Comparison of ENCODE assay signal across 8 cellular contexts in genomic region chr4:56681158-56681848, GRCh38. TPM values are rescaled to one million over a fixed set of nuclear protein-coding genes. Genes with fewer than 3 reads are reported as not detected.
A peak's percentile ranks its signal among the peaks of the same experiment; 100 is the strongest.
DNase-seq lines count a peak whose midpoint lies in the region; ATAC-seq and TF ChIP-seq lines count a peak whose summit lies in the region.

Gene HOPX, minus strand, starts transcription at chr4:56681296. Its CDS starts 23,480 bp downstream, at chr4:56657816.

- no peaks in the 10 kb centered on the region for H3K36me3 Mint-ChIP-seq in CD8-positive, alpha-beta T cell
- H3K36me3 Mint-ChIP-seq in T-cell (no peaks in the 10 kb centered on the region), memory B cell (no peaks in the 10 kb centered on the region)
- H3K36me3 Mint-ChIP-seq in stimulated activated naive CD8-positive, alpha-beta T cell treated with anti-CD3 and anti-CD28 coated beads, Interleukin-15, Interleukin-2, amounts not matched to agents 100 ng/mL and 50 ng/mL, for 24 hours (ENCODE audit: low read depth) = no peaks in the 10 kb centered on the region

- no peaks in the 10 kb centered on the region for H3K9me3 Mint-ChIP-seq in CD8-positive, alpha-beta T cell
- H3K9me3 Mint-ChIP-seq in T-cell (no peaks in the 10 kb centered on the region), memory B cell (no peaks in the 10 kb centered on the region)
- no peaks in the 10 kb centered on the region for H3K9me3 Mint-ChIP-seq in stimulated activated naive CD8-positive, alpha-beta T cell treated with anti-CD3 and anti-CD28 coated beads, Interleukin-15, Interleukin-2, amounts not matched to agents 100 ng/mL and 50 ng/mL, for 24 hours

- intact Hi-C loops in CD8-positive, alpha-beta T cell (cut with DNase I, micrococcal nuclease) = no loop called here
- intact Hi-C loops in ascending aorta (cut with DNase I) = no loop called here

- peaks cover 6% of the 10 kb centered on the region for H3K4me1 ChIP-seq in CD8-positive, alpha-beta T cell (ENCODE audit: insufficient read depth, low read length)
- no peaks in the 10 kb centered on the region for H3K4me1 ChIP-seq in ascending aorta

- peak; percentile 92 for ATAC-seq in CD8-positive, alpha-beta T cell
- ATAC-seq in HG02623 (IDR thresholded peaks at IDR 0.05; ENCODE audit: unreplicated experiment) = peak; percentile 92
- peak; percentile 31 to 95 (median 70) for ATAC-seq in T-cell (replicated peaks in 1 of 4)
- ATAC-seq in memory B cell (ENCODE audit: low read depth) = peak; percentile 51
- ATAC-seq in HG03196 (IDR thresholded peaks at IDR 0.05; ENCODE audit: unreplicated experiment) = no peak
- ATAC-seq in HG02938 (IDR thresholded peaks at IDR 0.05; ENCODE audit: unreplicated experiment) = no peak

- peaks cover 15% of the 10 kb centered on the region for H3K4me1 Mint-ChIP-seq in CD8-positive, alpha-beta T cell (ENCODE audit: low read depth)
- H3K4me1 Mint-ChIP-seq in T-cell (peaks cover 10 to 18% (median 15%) of the 10 kb centered on the region in 3 donors), memory B cell (peaks cover 8% of the 10 kb centered on the region)
- peaks cover 31% of the 10 kb centered on the region for H3K4me1 Mint-ChIP-seq in stimulated activated naive CD8-positive, alpha-beta T cell treated with anti-CD3 and anti-CD28 coated beads, Interleukin-15, Interleukin-2, amounts not matched to agents 100 ng/mL and 50 ng/mL, for 24 hours (ENCODE audit: low read depth)

- H3K9me3 ChIP-seq in CD8-positive, alpha-beta T cell (ENCODE audit: low read length) = no peaks in the 10 kb centered on the region
- no peaks in the 10 kb centered on the region for H3K9me3 ChIP-seq in ascending aorta

- CTCF ChIA-PET in CD8-positive, alpha-beta T cell (lab: Charles Lee) = interaction anchor here (0.9 to 1.6 kb wide), 3 partner anchors 76 to 119 kb away, joined by 3 to 5 read pairs (median 3); no protein-coding TSS in a partner anchor
- CTCF ChIA-PET in T-cell (lab: Charles Lee) = interaction anchor here in 1 of 2 donors (0.6 to 1.4 kb wide), 3 partner anchors 10 to 77 kb away, joined by 3 read pairs; no protein-coding TSS in a partner anchor

- H3K36me3 ChIP-seq in CD8-positive, alpha-beta T cell (ENCODE audit: insufficient read depth, low read length) = no peaks in the 10 kb centered on the region
- no peaks in the 10 kb centered on the region for H3K36me3 ChIP-seq in ascending aorta

- peak within 1 kb of the TSS; percentile 75 for H3K4me3 Mint-ChIP-seq in CD8-positive, alpha-beta T cell
- peak within 1 kb of the TSS; percentile 38 to 67 (median 61) for H3K4me3 Mint-ChIP-seq in T-cell
- H3K4me3 Mint-ChIP-seq in memory B cell = peak within 1 kb of the TSS; percentile 67
- H3K4me3 Mint-ChIP-seq in stimulated activated naive CD8-positive, alpha-beta T cell treated with anti-CD3 and anti-CD28 coated beads, Interleukin-15, Interleukin-2, amounts not matched to agents 100 ng/mL and 50 ng/mL, for 24 hours = peak within 1 kb of the TSS; percentile 62

- H3K27ac ChIP-seq in CD8-positive, alpha-beta T cell (ENCODE audit: low read depth, low read length) = no peak within 1 kb of the TSS
- no peak within 1 kb of the TSS for H3K27ac ChIP-seq in ascending aorta

- H3K4me3 ChIP-seq in CD8-positive, alpha-beta T cell (ENCODE audit: low read depth, low read length) = peak within 1 kb of the TSS; percentile 19
- peak within 1 kb of the TSS in 1 of 2 donors; percentile 21 for H3K4me3 ChIP-seq in ascending aorta

- POLR2A ChIA-PET in CD8-positive, alpha-beta T cell (lab: Charles Lee) = interaction anchor here (0.6 kb wide), 1 partner anchor 178 kb away, joined by 3 read pairs; no protein-coding TSS in a partner anchor
- POLR2A ChIA-PET in T-cell (lab: Charles Lee) = interaction anchor here in 1 of 2 donors (0.6 kb wide), 1 partner anchor 139 kb away, joined by 3 read pairs; no protein-coding TSS in a partner anchor

- peaks cover 20% of the 10 kb centered on the region for H3K27me3 Mint-ChIP-seq in CD8-positive, alpha-beta T cell (ENCODE audit: low read depth)
- peaks cover 8 to 26% of the 10 kb centered on the region in 2 donors for H3K27me3 Mint-ChIP-seq in T-cell
- peaks cover 21% of the 10 kb centered on the region for H3K27me3 Mint-ChIP-seq in memory B cell
- peaks cover 6% of the 10 kb centered on the region for H3K27me3 Mint-ChIP-seq in stimulated activated naive CD8-positive, alpha-beta T cell treated with anti-CD3 and anti-CD28 coated beads, Interleukin-15, Interleukin-2, amounts not matched to agents 100 ng/mL and 50 ng/mL, for 24 hours

- no peaks in the 10 kb centered on the region for H3K27me3 ChIP-seq in CD8-positive, alpha-beta T cell (ENCODE audit: insufficient read depth, low read length)
- no peaks in the 10 kb centered on the region for H3K27me3 ChIP-seq in ascending aorta

- peak in 3 of 7 experiments; percentile 34 to 64 (median 62) for DNase-seq in CD8-positive, alpha-beta T cell
- peak in 30 of 34 experiments; percentile 1 to 67 (median 20) for DNase-seq in T-cell
- DNase-seq in ascending aorta (ENCODE audit: low spot score in 2 of 2) = no peak
- no peak for DNase-seq in memory B cell (ENCODE audit: low spot score in 2 of 2)

- no peak for TF ChIP-seq CTCF in CD8-positive, alpha-beta T cell (IDR thresholded peaks at IDR 0.05)
- no peak for TF ChIP-seq CTCF in ascending aorta (IDR thresholded peaks at IDR 0.05)

- peak within 1 kb of the TSS; percentile 50 for H3K27ac Mint-ChIP-seq in CD8-positive, alpha-beta T cell
- H3K27ac Mint-ChIP-seq in T-cell (peak within 1 kb of the TSS; percentile 16 to 41), memory B cell (no peak within 1 kb of the TSS)
- peak within 1 kb of the TSS; percentile 59 for H3K27ac Mint-ChIP-seq in stimulated activated naive CD8-positive, alpha-beta T cell treated with anti-CD3 and anti-CD28 coated beads, Interleukin-15, Interleukin-2, amounts not matched to agents 100 ng/mL and 50 ng/mL, for 24 hours

RNA-seq across cellular contexts. Expression of gene HOPX, which starts in this region (rescaled TPM):
- 10 to 100 TPM in 1 of 2 experiments, 1 to 10 TPM in 1; 10.0 to 13.1 TPM for total RNA-seq in CD8-positive, alpha-beta T cell
- total RNA-seq in T-cell (10 to 100 TPM in 4 of 5 donors, 1 to 10 TPM in 1; 6.3 to 34.9 (median 23.4) TPM), ascending aorta (54.2 TPM)

Comparison
In these comparisons a context has a peak if more than half of its experiments do, and no peak if none do; other contexts are left out.
1. ATAC-seq: peak in CD8-positive, alpha-beta T cell (single experiment), HG02623 (single experiment), T-cell (4 of 4) and memory B cell (single experiment); none in HG03196 (single experiment) and HG02938 (single experiment).
2. DNase-seq: peak in T-cell (30 of 34); none in ascending aorta (0 of 2) and memory B cell (0 of 2).
3. Peak in every context shown above with its lines, with median percentiles within 50 percentile points of each other: H3K4me3 Mint-ChIP-seq.